20 cellular contexts compared by ENCODE assay signal in the genomic region with DNA sequence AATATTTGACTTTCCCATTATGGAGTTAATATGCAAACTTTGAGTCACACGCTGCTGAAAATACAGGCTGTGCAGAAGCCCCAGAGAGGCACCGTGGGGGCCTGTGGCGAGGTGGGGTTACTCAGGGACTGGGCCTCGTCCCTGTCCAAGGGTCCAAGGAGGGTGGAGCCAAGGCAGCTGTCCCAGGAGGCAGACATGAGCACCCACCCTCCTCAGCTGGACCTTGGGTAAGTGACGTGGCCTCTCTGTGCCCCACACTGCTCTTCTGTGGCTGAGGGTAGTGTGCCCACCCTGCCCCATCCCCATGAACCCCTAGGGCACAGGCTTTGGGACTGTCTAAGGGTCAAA. TPM values are rescaled to one million over a fixed set of nuclear protein-coding genes. Genes with fewer than 3 reads are reported as not detected.
A peak's percentile ranks its signal among the peaks of the same experiment; 100 is the strongest.
DNase-seq lines count a peak whose midpoint lies in the region; ATAC-seq and TF ChIP-seq lines count a peak whose summit lies in the region.
"Had no signal": no experiment of that assay in that cellular context is flagged by ENCODE, and none has a peak within 500 bp of the region (broad histone marks: within the 10 kb centered on the region; RNA-seq: fewer than 3 reads in every experiment).

No MANE protein-coding gene starts in this region.

- peak; percentile 8 for DNase-seq in activated naive CD4-positive, alpha-beta T cell treated with anti-CD3 and anti-CD28 coated beads, Interleukin-2, amount 10 ng/mL, durations not matched to agents 7 days and 5 days
- DNase-seq in activated naive CD4-positive, alpha-beta T cell treated with Interleukin-2 at 50 U/mL for 16 hours: no peak
- DNase-seq in adrenal gland (peak in 6 of 7 donors; percentile 6 to 45 (median 12)), right lobe of liver (peak in 2 of 3 donors; percentile 33 to 36), tibial artery (peak; percentile 6 to 41), osteocyte (ENCODE audit: extremely low spot score, unreplicated experiment) (no peak), Calu3 (no peak)
- DNase-seq: activated CD8-positive, alpha-beta T cell treated with anti-CD3 and anti-CD28 coated beads, Interleukin-2, amount 10 ng/mL, durations not matched to agents 7 days and 5 days; effector CD8-positive, alpha-beta T cell; foreskin fibroblast; natural killer cell; NCI-H1105 treated with DMSO at 0.1 percent for 48 hours; NCI-H2029 treated with DMSO at 0.1 percent for 48 hours; NCI-H226; NCI-H82; stimulated activated naive CD8-positive, alpha-beta T cell treated with anti-CD3 and anti-CD28 coated beads, Interleukin-15, Interleukin-2, amounts not matched to agents 100 U/mL and 50 U/mL, for 24 hours had no signal

- H3K36me3 ChIP-seq in adrenal gland (replicated peaks in 1 of 2) (no peaks in the 10 kb centered on the region), right lobe of liver (no peaks in the 10 kb centered on the region), tibial artery (no peaks in the 10 kb centered on the region)
- H3K36me3 ChIP-seq: pancreas had no signal

- H3K4me3 ChIP-seq in adrenal gland (no peak overlapping the region), right lobe of liver (no peak overlapping the region), tibial artery (no peak overlapping the region)
- H3K4me3 ChIP-seq: pancreas had no signal

- no peak for TF ChIP-seq POLR2A in adrenal gland (IDR thresholded peaks at IDR 0.05)
- no peak for TF ChIP-seq POLR2A in right lobe of liver (IDR thresholded peaks at IDR 0.05)

- intact Hi-C loops in adrenal gland (cut with DNase I) (no loop called here), right lobe of liver (cut with DNase I) (no loop called here), tibial artery (cut with DNase I; ENCODE audit: low total_unique reads) (no loop called here), Calu3 (cut with micrococcal nuclease; ENCODE audit: unreplicated experiment) (no loop called here)

- H3K27ac Mint-ChIP-seq in activated naive CD4-positive, alpha-beta T cell treated with anti-CD3 and anti-CD28 coated beads, Interleukin-2, amount 10 ng/mL, durations not matched to agents 7 days and 5 days: no peak overlapping the region
- H3K27ac Mint-ChIP-seq in osteocyte (ENCODE audit: unreplicated experiment) (no peak overlapping the region), Calu3 (ENCODE audit: unreplicated experiment) (no peak overlapping the region)
- H3K27ac Mint-ChIP-seq: activated CD8-positive, alpha-beta T cell treated with anti-CD3 and anti-CD28 coated beads, Interleukin-2, amount 10 ng/mL, durations not matched to agents 7 days and 5 days; natural killer cell had no signal

- H3K27ac ChIP-seq in adrenal gland: peak overlapping the region in 3 of 5 donors; percentile 64 to 78 (median 76)
- H3K27ac ChIP-seq in right lobe of liver: no peak overlapping the region
- H3K27ac ChIP-seq in tibial artery: no peak overlapping the region
- H3K27ac ChIP-seq: C4-2B, pancreas, RWPE1 had no signal

- no peak for TF ChIP-seq CTCF in adrenal gland (IDR thresholded peaks at IDR 0.05)
- TF ChIP-seq CTCF in right lobe of liver (IDR thresholded peaks at IDR 0.05): no peak
- no peak for TF ChIP-seq CTCF in tibial artery (IDR thresholded peaks at IDR 0.05)
- TF ChIP-seq CTCF in osteocyte (IDR thresholded peaks at IDR 0.05): no peak
- TF ChIP-seq CTCF in Calu3 (IDR thresholded peaks at IDR 0.05; ENCODE audit: unreplicated experiment): no peak

- H3K4me1 ChIP-seq in adrenal gland (replicated peaks in 1 of 2) (peaks cover 12 to 43% of the 10 kb centered on the region in 2 donors), right lobe of liver (no peaks in the 10 kb centered on the region), tibial artery (no peaks in the 10 kb centered on the region)

- no peak for ATAC-seq in right lobe of liver
- ATAC-seq in GM18519 (IDR thresholded peaks at IDR 0.05; ENCODE audit: low FRiP score, unreplicated experiment): no peak
- ATAC-seq: activated CD8-positive, alpha-beta T cell treated with anti-CD3 and anti-CD28 coated beads, Interleukin-2, amount 10 ng/mL, durations not matched to agents 7 days and 5 days; natural killer cell; stimulated activated naive CD8-positive, alpha-beta T cell treated with anti-CD3 and anti-CD28 coated beads, Interleukin-15, Interleukin-2, amounts not matched to agents 100 U/mL and 50 U/mL, for 24 hours had no signal

- BruUV-seq in Calu3 (replicated peaks; lab: Mats Ljungman, UMichigan): no TSS peak

- no peak overlapping the region for H3K4me3 Mint-ChIP-seq in activated naive CD4-positive, alpha-beta T cell treated with anti-CD3 and anti-CD28 coated beads, Interleukin-2, amount 10 ng/mL, durations not matched to agents 7 days and 5 days
- H3K4me3 Mint-ChIP-seq in osteocyte (ENCODE audit: unreplicated experiment) (no peak overlapping the region), Calu3 (ENCODE audit: low read depth, unreplicated experiment) (no peak overlapping the region)
- H3K4me3 Mint-ChIP-seq: activated CD8-positive, alpha-beta T cell treated with anti-CD3 and anti-CD28 coated beads, Interleukin-2, amount 10 ng/mL, durations not matched to agents 7 days and 5 days; natural killer cell had no signal

- H3K36me3 Mint-ChIP-seq in activated naive CD4-positive, alpha-beta T cell treated with anti-CD3 and anti-CD28 coated beads, Interleukin-2, amount 10 ng/mL, durations not matched to agents 7 days and 5 days: no peaks in the 10 kb centered on the region
- H3K36me3 Mint-ChIP-seq in osteocyte (ENCODE audit: unreplicated experiment): peaks cover 18% of the 10 kb centered on the region
- H3K36me3 Mint-ChIP-seq in Calu3 (ENCODE audit: insufficient read depth, unreplicated experiment): no peaks in the 10 kb centered on the region

- H3K27me3 ChIP-seq in adrenal gland (no peaks in the 10 kb centered on the region), right lobe of liver (no peaks in the 10 kb centered on the region), tibial artery (peaks cover 0 to 18% of the 10 kb centered on the region in 2 donors)
- H3K27me3 ChIP-seq: pancreas had no signal

- peaks cover 0 to 11% (median 0%) of the 10 kb centered on the region in 3 donors for H3K9me3 ChIP-seq in adrenal gland (replicated peaks in 1 of 3)
- H3K9me3 ChIP-seq in right lobe of liver: no peaks in the 10 kb centered on the region
- peaks cover 0 to 13% (median 0%) of the 10 kb centered on the region in 3 donors for H3K9me3 ChIP-seq in tibial artery
- H3K9me3 ChIP-seq: pancreas had no signal

- 65 to 76% (median 68%) methylated on average over 3 to 5 of the region's 5 CpGs for WGBS in adrenal gland, 4 donors
- no CpG with 5 or more reads among the region's 5 CpGs for WGBS in right lobe of liver (ENCODE audit: insufficient coverage, low coverage, low lambda C conversion rate, missing lambda C conversion rate)

- CTCF ChIA-PET in activated naive CD4-positive, alpha-beta T cell treated with anti-CD3 and anti-CD28 coated beads, Interleukin-2, amount 10 ng/mL, durations not matched to agents 7 days and 5 days (lab: Charles Lee): interaction anchor here (1.0 kb wide), 1 partner anchor 40 kb away, joined by 3 read pairs; no protein-coding TSS in a partner anchor
- CTCF ChIA-PET in Calu3 (lab: Charles Lee): interaction anchor here (1.2 to 1.6 kb wide), 2 partner anchors 10 to 15 kb away, joined by 4 read pairs; no protein-coding TSS in a partner anchor

- H3K9me3 Mint-ChIP-seq in activated naive CD4-positive, alpha-beta T cell treated with anti-CD3 and anti-CD28 coated beads, Interleukin-2, amount 10 ng/mL, durations not matched to agents 7 days and 5 days: peaks cover 8% of the 10 kb centered on the region
- H3K9me3 Mint-ChIP-seq in osteocyte (ENCODE audit: unreplicated experiment): peaks cover 35% of the 10 kb centered on the region
- H3K9me3 Mint-ChIP-seq in Calu3 (ENCODE audit: low read depth, unreplicated experiment): peaks cover 3% of the 10 kb centered on the region

- peaks cover 4% of the 10 kb centered on the region for H3K27me3 Mint-ChIP-seq in activated naive CD4-positive, alpha-beta T cell treated with anti-CD3 and anti-CD28 coated beads, Interleukin-2, amount 10 ng/mL, durations not matched to agents 7 days and 5 days
- H3K27me3 Mint-ChIP-seq in osteocyte (ENCODE audit: unreplicated experiment): no peaks in the 10 kb centered on the region
- peaks cover 13% of the 10 kb centered on the region for H3K27me3 Mint-ChIP-seq in Calu3 (ENCODE audit: unreplicated experiment)

- H3K4me1 Mint-ChIP-seq in activated naive CD4-positive, alpha-beta T cell treated with anti-CD3 and anti-CD28 coated beads, Interleukin-2, amount 10 ng/mL, durations not matched to agents 7 days and 5 days: no peaks in the 10 kb centered on the region
- H3K4me1 Mint-ChIP-seq in osteocyte (ENCODE audit: unreplicated experiment) (no peaks in the 10 kb centered on the region), Calu3 (ENCODE audit: low read depth, unreplicated experiment) (no peaks in the 10 kb centered on the region)
- H3K4me1 Mint-ChIP-seq: natural killer cell had no signal

RNA-seq across cellular contexts. Expression of a gene that starts 39.4 kb away (rescaled TPM):
- total RNA-seq in adrenal gland: 10 to 100 TPM; 15.2 to 57.8 (median 27.1) TPM
- 10 to 100 TPM in 2 of 3 donors, 1 to 10 TPM in 1; 9.2 to 36.7 (median 11.7) TPM for polyA plus RNA-seq in adrenal gland
- total RNA-seq in right lobe of liver: 1 to 10 TPM in 5 of 6 experiments, under 1 TPM in 1; 0.34 to 4.3 (median 1.2) TPM
- 1.2 and 1.5 TPM in 2 replicates for total RNA-seq in osteocyte
- 2.4 and 3.1 TPM in 2 replicates for total RNA-seq in Calu3 (2022)

Comparison
In these comparisons a context has a peak if more than half of its experiments do, and no peak if none do; other contexts are left out.
1. DNase-seq: peak in activated naive CD4-positive, alpha-beta T cell treated with anti-CD3 and anti-CD28 coated beads, Interleukin-2, amount 10 ng/mL, durations not matched to agents 7 days and 5 days (single experiment), adrenal gland (6 of 7), right lobe of liver (2 of 3) and tibial artery (2 of 2); none in activated naive CD4-positive, alpha-beta T cell treated with Interleukin-2 at 50 U/mL for 16 hours (single experiment), osteocyte (single experiment) and Calu3 (single experiment).
2. H3K27ac ChIP-seq: peak in adrenal gland (3 of 5); none in right lobe of liver (0 of 3) and tibial artery (0 of 2).